ENCODE assay signal across 37 cellular contexts in the genomic region with DNA sequence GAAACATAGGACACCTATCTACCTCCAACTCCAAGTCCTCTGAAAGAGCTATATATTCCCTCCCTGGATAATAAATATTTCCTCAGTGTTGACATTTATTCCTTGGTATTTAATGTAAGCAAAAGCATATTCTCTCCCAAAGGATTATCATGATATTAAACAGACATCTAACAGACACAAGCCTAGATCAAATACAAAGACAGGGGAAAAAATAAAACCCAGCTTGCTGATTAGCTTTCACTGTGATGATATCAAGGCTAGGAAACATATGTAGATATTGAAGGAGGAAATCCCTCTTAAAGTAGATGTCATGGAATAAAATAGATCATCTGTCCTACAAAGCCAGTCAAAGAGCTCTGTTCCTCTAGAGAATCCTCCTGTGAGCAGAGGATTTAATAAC.
"Had no signal": no experiment of that assay in that cellular context is flagged by ENCODE, and none has a peak within 500 bp of the region (broad histone marks: within the 10 kb centered on the region; RNA-seq: fewer than 3 reads in every experiment).

No MANE protein-coding gene starts in this region.

- H3K36me3 ChIP-seq: MG63 had no signal

- H3K9ac ChIP-seq: KMS-11 had no signal

- DNase-seq: Karpas-422, Kasumi-1, KBM-7, KG1, MG63, MM.1S, MV-4-11, NCI-H1048, NCI-H1092, NCI-H1092 treated with DMSO at 0.1 percent for 48 hours, NCI-H1105, NCI-H1105 treated with DMSO at 0.1 percent for 48 hours, NCI-H1417, NCI-H1417 treated with DMSO at 0.1 percent for 48 hours, NCI-H1436, NCI-H1436 treated with DMSO at 0.1 percent for 48 hours, NCI-H146, NCI-H1694, NCI-H1694 treated with DMSO at 0.1 percent for 48 hours, NCI-H187, NCI-H187 treated with DMSO at 0.1 percent for 48 hours, NCI-H1930, NCI-H2029, NCI-H2029 treated with DMSO at 0.1 percent for 48 hours, NCI-H2081, NCI-H2081 treated with DMSO at 0.1 percent for 48 hours, NCI-H2107, NCI-H2171, NCI-H2171 treated with DMSO at 0.1 percent for 48 hours, NCI-H2227 treated with DMSO at 0.1 percent for 48 hours, NCI-H226, NCI-H345, NCI-H446, NCI-H446 treated with DMSO at 0.1 percent for 48 hours, NCI-H510A, NCI-H510A treated with DMSO at 0.1 percent for 48 hours had no signal

- H3K27ac ChIP-seq: KMS-11 had no signal

- H3K4me2 ChIP-seq: KMS-11 had no signal

- H3K9me3 ChIP-seq: MG63 had no signal

- H3K27me3 ChIP-seq: MG63 had no signal

- H3K4me3 ChIP-seq: MG63 had no signal
